In genomic region chr5:9339206-9339818, GRCh38 we compare ENCODE assay signal across 1 cellular context.
TF ChIP-seq lines count a peak whose summit lies in the region.

No MANE protein-coding gene starts in this region.

TF ChIP-seq in WTC11, 78 proteins besides CTCF, POLR2A, EP300 and RAD21 (continued from another document):
- TF ChIP-seq ZNF281 (CRISPR knock-in tag; IDR thresholded peaks at IDR 0.05) (no peak), TEAD4 (CRISPR knock-in tag; IDR thresholded peaks at IDR 0.05) (no peak), MXD4 (CRISPR knock-in tag; IDR thresholded peaks at IDR 0.05; ENCODE audit: borderline replicate concordance) (no peak), GRHL2 (CRISPR knock-in tag; IDR thresholded peaks at IDR 0.05; ENCODE audit: insufficient replicate concordance, severe bottlenecking) (no peak)
